Comparison of ENCODE assay signal across 11 cellular contexts in the genomic region with DNA sequence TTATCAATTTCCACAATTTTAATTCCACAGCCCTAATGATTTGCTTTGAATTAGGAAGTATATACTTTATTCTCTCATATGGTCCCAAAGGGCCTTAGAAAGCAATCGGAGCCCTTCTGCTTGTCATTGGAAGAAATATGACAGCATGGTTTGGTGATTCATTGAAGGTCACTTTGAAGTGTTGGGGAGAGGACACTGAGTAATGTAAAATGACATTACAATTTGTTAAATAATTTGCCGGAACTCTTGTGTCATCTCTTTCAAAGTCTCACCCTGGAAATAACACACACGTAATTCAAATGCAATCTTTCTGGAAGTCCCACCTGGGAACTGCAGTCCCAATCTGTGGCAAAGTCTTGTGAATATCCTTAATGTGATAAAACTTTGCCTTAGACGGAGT. TPM values are rescaled to one million over a fixed set of nuclear protein-coding genes. Genes with fewer than 3 reads are reported as not detected.
DNase-seq lines count a peak whose midpoint lies in the region; ATAC-seq, FAIRE-seq and TF ChIP-seq lines count a peak whose summit lies in the region.
"Had no signal": no experiment of that assay in that cellular context is flagged by ENCODE, and none has a peak within 500 bp of the region (broad histone marks: within the 10 kb centered on the region; RNA-seq: fewer than 3 reads in every experiment).

No MANE protein-coding gene starts in this region.

- TF ChIP-seq CTCF in HCT116 (IDR thresholded peaks at IDR 0.05 in 2 of 3, conservative IDR thresholded peaks at IDR 0.05 in 1 of 3; ENCODE audit: borderline replicate concordance in 1 of 3, insufficient read depth in 1 of 3, low read depth in 2 of 3, low read length in 2 of 3), result no peak
- TF ChIP-seq CTCF in astrocyte (IDR thresholded peaks at IDR 0.05; ENCODE audit: insufficient read depth, low read depth, low read length), result no peak
- TF ChIP-seq CTCF in psoas muscle (IDR thresholded peaks at IDR 0.05), result no peak

- peaks cover 58 to 93% of the 10 kb centered on the region in 2 experiments for H3K4me1 ChIP-seq in HCT116 (ENCODE audit: control insufficient read depth in 1 of 2, insufficient read depth in 2 of 2, low read length in 2 of 2)
- peaks cover 28% of the 10 kb centered on the region for H3K4me1 ChIP-seq in astrocyte (ENCODE audit: insufficient read depth, low read length)
- H3K4me1 ChIP-seq in psoas muscle, result peaks cover 12% of the 10 kb centered on the region

- H3K27ac Mint-ChIP-seq in astrocyte (ENCODE audit: unreplicated experiment), result no peak overlapping the region

- H3K27me3 ChIP-seq in HCT116 (ENCODE audit: insufficient read depth, low read length), result no peaks in the 10 kb centered on the region
- H3K27me3 ChIP-seq in astrocyte (ENCODE audit: insufficient read depth, low read length), result no peaks in the 10 kb centered on the region
- H3K27me3 ChIP-seq in psoas muscle (ENCODE audit: insufficient read depth in 3 of 3, low read length in 2 of 3), result no peaks in the 10 kb centered on the region
- H3K27me3 ChIP-seq: ascending aorta had no signal

- DNase-seq in Daoy (ENCODE audit: low read depth) (peak; percentile 62), HCT116 (ENCODE audit: low read depth, low spot score) (peak; percentile 92), astrocyte (ENCODE audit: low read depth) (peak; percentile 87), psoas muscle (no peak)
- DNase-seq in stimulated activated CD4-positive, alpha-beta T cell treated with anti-CD3 and anti-CD28 coated beads, Interleukin-4, amount 100 ng/mL, for 4 hours, result no peak
- DNase-seq in stimulated activated CD4-positive, alpha-beta T cell treated with anti-CD3 and anti-CD28 coated beads, Interleukin-2, amount 100 ng/mL, for 24 hours, result no peak
- DNase-seq: SW 1271 had no signal

- H3K27me3 Mint-ChIP-seq in astrocyte (ENCODE audit: low read depth, unreplicated experiment), result no peaks in the 10 kb centered on the region

- H3K79me2 ChIP-seq in HCT116 (ENCODE audit: insufficient read depth, low read length), result peaks cover 16% of the 10 kb centered on the region; the same call in 1 of the 2 replicates
- peaks cover 32% of the 10 kb centered on the region for H3K79me2 ChIP-seq in astrocyte (ENCODE audit: insufficient read depth, low read length)

- H3K4me3 ChIP-seq in HCT116 (replicated peaks in 1 of 2; ENCODE audit: low read depth in 1 of 2, low read length in 2 of 2) (peak overlapping the region in 1 of 2 experiments; percentile 18; a peak in 1 of 4 replicates), astrocyte (ENCODE audit: insufficient read depth, low read depth, low read length) (no peak overlapping the region), psoas muscle (no peak overlapping the region)
- H3K4me3 ChIP-seq: ascending aorta, GM12878, skin epidermis had no signal

- peak; percentile 48 for ATAC-seq in HCT116
- ATAC-seq in psoas muscle, result peak; percentile 45 to 79 (median 70)
- no peak for ATAC-seq in GM21515 (IDR thresholded peaks at IDR 0.05; ENCODE audit: unreplicated experiment)
- ATAC-seq: GM12878 had no signal

- no peak for FAIRE-seq in astrocyte (lab: Jason Lieb, UNC)
- FAIRE-seq: GM12878 had no signal

- H3K27ac ChIP-seq in HCT116 (ENCODE audit: low read depth, low read length) (peak overlapping the region; percentile 68; the same call in 1 of the 2 replicates), astrocyte (ENCODE audit: low read depth, low read length) (peak overlapping the region; percentile 79), psoas muscle (peak overlapping the region; percentile 15)

- H3K9me3 Mint-ChIP-seq in astrocyte (ENCODE audit: unreplicated experiment), result peaks cover 4% of the 10 kb centered on the region

- POLR2A ChIA-PET in HCT116 (lab: Charles Lee), result no interaction called here

- no TSS peak for BruUV-seq in HCT116 (replicated peaks; lab: Mats Ljungman, UMichigan)

- peaks cover 20% of the 10 kb centered on the region for H3K4me1 Mint-ChIP-seq in astrocyte (ENCODE audit: low read depth, unreplicated experiment)

- RAD21 ChIA-PET in HCT116 (lab: Charles Lee; ENCODE audit: low non-redundant PET in 1 of 2, low total read pairs in 2 of 2, uncharacterized antibody in 2 of 2, unreplicated experiment in 2 of 2), result no interaction called here

- no peaks in the 10 kb centered on the region for H3K9me2 ChIP-seq in HCT116 (ENCODE audit: insufficient read depth)

- H3K9ac ChIP-seq in HCT116 (ENCODE audit: low read length) (peak overlapping the region; percentile 50), astrocyte (ENCODE audit: low read length) (peak overlapping the region; percentile 70)

- H4K20me1 ChIP-seq in HCT116 (ENCODE audit: insufficient read depth), result no peaks in the 10 kb centered on the region
- H4K20me1 ChIP-seq in astrocyte (ENCODE audit: insufficient read depth, low read length), result peaks cover 3% of the 10 kb centered on the region

- CTCF ChIA-PET in HCT116 (lab: Charles Lee), result no interaction called here

- H3K9me3 ChIP-seq in HCT116 (ENCODE audit: control insufficient read depth in 1 of 2, insufficient read depth in 1 of 2, low read depth in 1 of 2, low read length in 2 of 2), result no peaks in the 10 kb centered on the region
- H3K9me3 ChIP-seq in astrocyte (ENCODE audit: insufficient read depth, low read depth, low read length), result no peaks in the 10 kb centered on the region
- H3K9me3 ChIP-seq in psoas muscle, result no peaks in the 10 kb centered on the region
- H3K9me3 ChIP-seq: ascending aorta had no signal

- TF ChIP-seq POLR2A in HCT116 (IDR thresholded peaks at IDR 0.05; ENCODE audit: borderline replicate concordance, extremely low read depth, insufficient read depth, insufficient read length), result no peak

- H3K36me3 ChIP-seq in HCT116 (ENCODE audit: control insufficient read depth in 1 of 2, insufficient read depth in 2 of 2, low read length in 2 of 2), result no peaks in the 10 kb centered on the region
- H3K36me3 ChIP-seq in astrocyte (ENCODE audit: insufficient read depth, low read length), result no peaks in the 10 kb centered on the region
- H3K36me3 ChIP-seq in psoas muscle (ENCODE audit: insufficient read depth in 1 of 2, low read depth in 1 of 2), result no peaks in the 10 kb centered on the region
- H3K36me3 ChIP-seq: ascending aorta had no signal

- H2AFZ ChIP-seq in HCT116 (ENCODE audit: low read depth, low read length, poor library complexity, severe bottlenecking), result no peak overlapping the region
- no peak overlapping the region for H2AFZ ChIP-seq in astrocyte (ENCODE audit: low read depth, low read length)

- peak; percentile 27; the same call in 1 of the 2 replicates for TF ChIP-seq RAD21 in HCT116 (IDR thresholded peaks at IDR 0.05; ENCODE audit: low read depth)

- peaks cover 10% of the 10 kb centered on the region for H3K36me3 Mint-ChIP-seq in astrocyte (ENCODE audit: low read depth, unreplicated experiment)

- intact Hi-C loops in HCT116 (cut with micrococcal nuclease), result loop anchor here (2.0 kb wide), 1 partner anchor 149 kb away; the partner anchor contains the start of gene MARF1
- intact Hi-C loops in psoas muscle (cut with DNase I), result no loop called here

- WGBS in psoas muscle, 3 donors, result 58 to 77% (median 66%) methylated on average over 4 of the region's 4 CpGs

- H3K4me2 ChIP-seq in HCT116 (ENCODE audit: low read length) (peak overlapping the region; percentile 66), astrocyte (ENCODE audit: low read length) (peak overlapping the region; percentile 63)

- H3K4me3 Mint-ChIP-seq in astrocyte (ENCODE audit: unreplicated experiment), result no peak overlapping the region

TF ChIP-seq in HCT116, 20 proteins besides CTCF, POLR2A, EP300 and RAD21 (continues in another document):
- TF ChIP-seq EZH2phosphoT487 (IDR thresholded peaks at IDR 0.05; ENCODE audit: borderline replicate concordance) (no peak), YY1 (IDR thresholded peaks at IDR 0.05; ENCODE audit: extremely low read depth, insufficient replicate concordance, low read depth, low read length) (peak; percentile 34), CBX3 (IDR thresholded peaks at IDR 0.05; ENCODE audit: low read depth) (peak; percentile 73), JUND (IDR thresholded peaks at IDR 0.05) (peak; percentile 96), EGR1 (IDR thresholded peaks at IDR 0.05; ENCODE audit: low read depth) (peak; percentile 45; the same call in 1 of the 2 replicates), POLR2AphosphoS5 (IDR thresholded peaks at IDR 0.05; ENCODE audit: low read depth, low read length) (no peak; the same call in 1 of the 2 replicates), ZBTB33 (IDR thresholded peaks at IDR 0.05; ENCODE audit: extremely low read depth, insufficient replicate concordance, low read length) (no peak), SIN3A (IDR thresholded peaks at IDR 0.05; ENCODE audit: low read depth) (peak; percentile 89), TCF7L2 (IDR thresholded peaks at IDR 0.05; ENCODE audit: borderline replicate concordance, extremely low read depth, insufficient read depth, insufficient read length) (peak; percentile 95), CEBPB (IDR thresholded peaks at IDR 0.05; ENCODE audit: low read depth) (peak; percentile 96), SRF (IDR thresholded peaks at IDR 0.05; ENCODE audit: low read depth) (peak; percentile 79)
- TF ChIP-seq, protein P1, sequence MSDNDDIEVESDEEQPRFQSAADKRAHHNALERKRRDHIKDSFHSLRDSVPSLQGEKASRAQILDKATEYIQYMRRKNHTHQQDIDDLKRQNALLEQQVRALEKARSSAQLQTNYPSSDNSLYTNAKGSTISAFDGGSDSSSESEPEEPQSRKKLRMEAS (IDR thresholded peaks at IDR 0.05), result peak; percentile 78

RNA-seq across cellular contexts. Expression of gene BMERB1, which starts 59.8 kb away (rescaled TPM):
- 56.1 and 64.1 TPM in 2 replicates for total RNA-seq in Daoy (2014; rRNA removed; shearing (Covaris generic))
- total RNA-seq in HCT116 (2021; ENCODE audit: unreplicated experiment) (43.6 TPM), astrocyte (15.5 and 20.1 TPM in 2 replicates), psoas muscle (100 to 1,000 TPM in 2 of 4 donors, 10 to 100 TPM in 2; 31.3 to 133 (median 84.6) TPM)
- 45.7 and 52.6 TPM in 2 replicates for polyA plus RNA-seq in HCT116 (2012)
- polyA plus RNA-seq in psoas muscle, result 10 to 100 TPM; 26.6 to 83.8 (median 38.3) TPM

Comparison
In these comparisons a context has a peak if more than half of its experiments do, and no peak if none do; other contexts are left out.
1. DNase-seq: peak in Daoy (single experiment), HCT116 (single experiment) and astrocyte (single experiment); none in psoas muscle (0 of 2), stimulated activated CD4-positive, alpha-beta T cell treated with anti-CD3 and anti-CD28 coated beads, Interleukin-4, amount 100 ng/mL, for 4 hours (0 of 2) and stimulated activated CD4-positive, alpha-beta T cell treated with anti-CD3 and anti-CD28 coated beads, Interleukin-2, amount 100 ng/mL, for 24 hours (0 of 2).
2. H3K27ac ChIP-seq: peak in every context shown above with its lines; median percentile 79 in astrocyte; 68 in HCT116; 15 in psoas muscle.